In the genomic region with DNA sequence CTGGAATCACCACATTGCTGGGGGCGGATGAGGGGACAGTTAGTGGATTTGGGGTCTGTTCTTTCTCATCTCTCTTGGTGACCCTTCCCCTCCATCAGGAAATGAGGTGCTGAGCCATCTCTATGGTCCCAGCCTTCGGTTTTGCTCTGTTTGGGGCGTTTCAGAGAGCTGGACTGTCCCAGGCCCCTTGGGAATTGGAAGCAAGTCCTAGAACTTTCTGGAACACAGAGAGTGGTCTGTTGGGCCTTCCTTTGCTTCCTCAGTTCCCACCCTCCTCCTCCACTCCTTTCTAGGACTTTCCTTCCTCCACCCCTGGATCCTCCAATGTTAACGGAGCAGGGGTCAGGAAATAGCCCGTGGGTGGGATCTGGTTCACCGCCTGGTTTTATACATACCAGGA, we compare ENCODE assay signal across 1 cellular context.
TF ChIP-seq lines count a peak whose summit lies in the region.

No MANE protein-coding gene starts in this region.

TF ChIP-seq in HEK293, 187 proteins besides CTCF, POLR2A, EP300 and RAD21:
- TF ChIP-seq IKZF3 (tag by site-specific recombination; IDR thresholded peaks at IDR 0.05): 0 out of 2 replicates have a peak, but pooled peaks have one; percentile 25
- no peak for TF ChIP-seq ZNF155 (tag by site-specific recombination; IDR thresholded peaks at IDR 0.05)
